Comparison of ENCODE assay signal across 15 cellular contexts in genomic region chr10:123808286-123808685, GRCh38.
"Had no signal": no experiment of that assay in that cellular context is flagged by ENCODE, and none has a peak within 500 bp of the region (broad histone marks: within the 10 kb centered on the region; RNA-seq: fewer than 3 reads in every experiment).

No MANE protein-coding gene starts in this region.

- H3K9me3 Mint-ChIP-seq: activated naive CD8-positive, alpha-beta T cell treated with anti-CD3 and anti-CD28 coated beads, Interleukin-2, amount 10 ng/mL, durations not matched to agents 7 days and 5 days; nephron progenitor cell; stimulated activated naive CD8-positive, alpha-beta T cell treated with anti-CD3 and anti-CD28 coated beads, Interleukin-15, amount 100 ng/mL, for 72 hours had no signal

- DNase-seq: activated CD4-positive, alpha-beta T cell treated with anti-CD3 and anti-CD28 coated beads for 4 hours; activated CD8-positive, alpha-beta memory T cell treated with anti-CD3 and anti-CD28 coated beads, Interleukin-2, amount 50 U/mL, for 48 hours; activated CD8-positive, alpha-beta T cell treated with anti-CD3 and anti-CD28 coated beads, Interleukin-2, amount 10 ng/mL, durations not matched to agents 7 days and 5 days; activated naive CD8-positive, alpha-beta T cell treated with anti-CD3 and anti-CD28 coated beads, Interleukin-2, amount 10 ng/mL, durations not matched to agents 7 days and 5 days; aorta; effector CD4-positive, alpha-beta T cell; immature natural killer cell; left colon; nephron progenitor cell; stimulated activated CD4-positive, alpha-beta T cell treated with anti-CD3 and anti-CD28 coated beads, Interleukin-15, amount 100 ng/mL, for 24 hours; stimulated activated CD4-positive, alpha-beta T cell treated with anti-CD3 and anti-CD28 coated beads, Interleukin-4, amount 100 ng/mL, for 24 hours; stimulated activated naive CD8-positive, alpha-beta T cell treated with anti-CD3 and anti-CD28 coated beads, Interleukin-15, amount 100 ng/mL, for 72 hours; WERI-Rb-1 had no signal

- ATAC-seq: activated CD8-positive, alpha-beta T cell treated with anti-CD3 and anti-CD28 coated beads, Interleukin-2, amount 10 ng/mL, durations not matched to agents 7 days and 5 days; stimulated activated naive CD8-positive, alpha-beta T cell treated with anti-CD3 and anti-CD28 coated beads, Interleukin-15, amount 100 ng/mL, for 72 hours had no signal

- H3K27ac Mint-ChIP-seq: activated CD8-positive, alpha-beta T cell treated with anti-CD3 and anti-CD28 coated beads, Interleukin-2, amount 10 ng/mL, durations not matched to agents 7 days and 5 days; activated naive CD8-positive, alpha-beta T cell treated with anti-CD3 and anti-CD28 coated beads, Interleukin-2, amount 10 ng/mL, durations not matched to agents 7 days and 5 days; immature natural killer cell; nephron progenitor cell had no signal

- H3K4me3 ChIP-seq: cardiac muscle cell, tibial nerve had no signal

- H3K4me3 Mint-ChIP-seq: activated CD8-positive, alpha-beta T cell treated with anti-CD3 and anti-CD28 coated beads, Interleukin-2, amount 10 ng/mL, durations not matched to agents 7 days and 5 days; activated naive CD8-positive, alpha-beta T cell treated with anti-CD3 and anti-CD28 coated beads, Interleukin-2, amount 10 ng/mL, durations not matched to agents 7 days and 5 days; immature natural killer cell; nephron progenitor cell; stimulated activated naive CD8-positive, alpha-beta T cell treated with anti-CD3 and anti-CD28 coated beads, Interleukin-15, amount 100 ng/mL, for 72 hours had no signal

- H3K36me3 ChIP-seq: cardiac muscle cell, tibial nerve, WERI-Rb-1 had no signal

- H3K27ac ChIP-seq: cardiac muscle cell, WERI-Rb-1 had no signal

- H3K27me3 ChIP-seq: cardiac muscle cell, tibial nerve had no signal

- H3K36me3 Mint-ChIP-seq: activated naive CD8-positive, alpha-beta T cell treated with anti-CD3 and anti-CD28 coated beads, Interleukin-2, amount 10 ng/mL, durations not matched to agents 7 days and 5 days; immature natural killer cell had no signal

- H3K4me1 Mint-ChIP-seq: activated naive CD8-positive, alpha-beta T cell treated with anti-CD3 and anti-CD28 coated beads, Interleukin-2, amount 10 ng/mL, durations not matched to agents 7 days and 5 days; immature natural killer cell; nephron progenitor cell; stimulated activated naive CD8-positive, alpha-beta T cell treated with anti-CD3 and anti-CD28 coated beads, Interleukin-15, amount 100 ng/mL, for 72 hours had no signal

- H3K9me3 ChIP-seq: tibial nerve had no signal
